26 cellular contexts compared by ENCODE assay signal in genomic region chr16:84637709-84638108, GRCh38.
"Had no signal": no experiment of that assay in that cellular context is flagged by ENCODE, and none has a peak within 500 bp of the region (broad histone marks: within the 10 kb centered on the region; RNA-seq: fewer than 3 reads in every experiment).

No MANE protein-coding gene starts in this region.

- H3K27me3 ChIP-seq: breast epithelium, ovary, upper lobe of left lung had no signal

- H3K27ac Mint-ChIP-seq: activated naive CD8-positive, alpha-beta T cell treated with anti-CD3 and anti-CD28 coated beads, Interleukin-2, amount 50 U/mL, for 24 hours; progenitor cell of endocrine pancreas; stimulated activated naive CD8-positive, alpha-beta T cell treated with anti-CD3 and anti-CD28 coated beads, Interleukin-15, amount 100 ng/mL, for 72 hours had no signal

- H3K4me3 ChIP-seq: breast epithelium, left ventricle myocardium inferior, lung, mucosa of descending colon, ovary, skin epidermis, upper lobe of left lung had no signal

- H3K4me3 Mint-ChIP-seq: activated naive CD8-positive, alpha-beta T cell treated with anti-CD3 and anti-CD28 coated beads, Interleukin-2, amount 50 U/mL, for 24 hours; nephron; stimulated activated naive CD8-positive, alpha-beta T cell treated with anti-CD3 and anti-CD28 coated beads, Interleukin-15, amount 100 ng/mL, for 72 hours had no signal

- H3K9me3 ChIP-seq: breast epithelium, left ventricle myocardium inferior, mucosa of descending colon, ovary, upper lobe of left lung had no signal

- FAIRE-seq: endometrium, frontal cortex, islet of Langerhans had no signal

- H3K27ac ChIP-seq: breast epithelium, left ventricle myocardium inferior, ovary, skin epidermis, upper lobe of left lung had no signal

- DNase-seq: activated CD4-positive, alpha-beta T cell treated with anti-CD3 and anti-CD28 coated beads for 48 hours; activated CD4-positive, alpha-beta T cell treated with anti-CD3 and anti-CD28 coated beads, Interleukin-2, amount 50 U/mL, for 48 hours; activated CD8-positive, alpha-beta memory T cell treated with anti-CD3 and anti-CD28 coated beads for 24 hours; activated gamma-delta T cell; activated naive CD4-positive, alpha-beta T cell treated with anti-CD3 and anti-CD28 coated beads, Interleukin-2, amount 50 U/mL, for 16 hours; activated naive CD8-positive, alpha-beta T cell treated with anti-CD3 and anti-CD28 coated beads, Interleukin-2, amount 50 U/mL, for 24 hours; central memory CD4-positive, alpha-beta T cell; dermis blood vessel endothelial cell; effector CD4-positive, alpha-beta T cell; glutamatergic neuron; left ventricle myocardium inferior; mucosa of descending colon; stimulated activated CD4-positive, alpha-beta T cell treated with anti-CD3 and anti-CD28 coated beads, Interleukin-12 subunit alpha, Interleukin-12 subunit beta, amount 100 ng/mL, for 4 hours; stimulated activated CD4-positive, alpha-beta T cell treated with anti-CD3 and anti-CD28 coated beads, Interleukin-4, amount 100 ng/mL, for 1 hour; stimulated activated naive CD8-positive, alpha-beta T cell treated with anti-CD3 and anti-CD28 coated beads, Interleukin-15, amount 100 ng/mL, for 72 hours; upper lobe of left lung had no signal

- ATAC-seq: sciatic nerve had no signal

- H3K36me3 ChIP-seq: breast epithelium, left ventricle myocardium inferior, ovary, upper lobe of left lung had no signal
